9 cellular contexts compared by ENCODE assay signal in genomic region chr7:47537716-47538640, GRCh38. TPM values are rescaled to one million over a fixed set of nuclear protein-coding genes. Genes with fewer than 3 reads are reported as not detected.
DNase-seq lines count a peak whose midpoint lies in the region; TF ChIP-seq lines count a peak whose summit lies in the region.
"Had no signal": no experiment of that assay in that cellular context is flagged by ENCODE, and none has a peak within 500 bp of the region (broad histone marks: within the 10 kb centered on the region; RNA-seq: fewer than 3 reads in every experiment).

No MANE protein-coding gene starts in this region.

- DNase-seq in breast epithelium (ENCODE audit: low spot score in 2 of 2) (no peak), MCF 10A (ENCODE audit: unreplicated experiment) (no peak), esophagus squamous epithelium (lab: John Stamatoyannopoulos, UW) (no peak), uterus (no peak), SKM-1 treated with dmso at 0.1 percent for 144 hours (lab: John Stamatoyannopoulos, UW; ENCODE audit: unreplicated experiment) (no peak), NCI-H1092 (lab: John Stamatoyannopoulos, UW) (no peak), Karpas-422 (no peak)

- H3K79me2 ChIP-seq in neural cell (replicated peaks; ENCODE audit: insufficient read depth, low read length) (no peaks in the 10 kb centered on the region), Karpas-422 (ENCODE audit: low read length) (peaks cover 95% of the 10 kb centered on the region)

- H3F3A ChIP-seq in neural cell (ENCODE audit: insufficient read depth, low read length, poor library complexity, severe bottlenecking) = peaks cover 6% of the 10 kb centered on the region

- H4K20me1 ChIP-seq in neural cell (ENCODE audit: insufficient read depth) (no peaks in the 10 kb centered on the region), Karpas-422 (ENCODE audit: insufficient read depth, low read depth, low read length) (0 out of 2 replicates have a peak, but pooled peaks cover 3% of the 10 kb centered on the region)

- TF ChIP-seq POLR2A in breast epithelium (IDR thresholded peaks at IDR 0.05) = no peak
- TF ChIP-seq POLR2A in esophagus squamous epithelium (IDR thresholded peaks at IDR 0.05) = no peak
- TF ChIP-seq POLR2A in uterus (IDR thresholded peaks at IDR 0.05) = no peak

- POLR2A ChIA-PET in MCF 10A (lab: Yijun Ruan, JAX) = interaction anchor here (0.6 kb wide), 1 partner anchor 31 kb away, joined by 4 read pairs; no protein-coding TSS in a partner anchor

- H3K9ac ChIP-seq in neural cell (ENCODE audit: low read length) (no peak overlapping the region), Karpas-422 (ENCODE audit: low read length) (no peak overlapping the region)

- H3K9me3 ChIP-seq in breast epithelium (no peaks in the 10 kb centered on the region), esophagus squamous epithelium (no peaks in the 10 kb centered on the region), neural cell (ENCODE audit: low read length) (no peaks in the 10 kb centered on the region), uterus (no peaks in the 10 kb centered on the region), Karpas-422 (ENCODE audit: low read length) (no peaks in the 10 kb centered on the region)

- CTCF ChIA-PET in MCF 10A (lab: Yijun Ruan, JAX) = interaction anchor here (0.6 to 0.9 kb wide), 2 partner anchors 15 to 43 kb away, joined by 3 to 6 read pairs; no protein-coding TSS in a partner anchor

- H3K27me3 Mint-ChIP-seq in MCF 10A (ENCODE audit: insufficient read depth, unreplicated experiment) = no peaks in the 10 kb centered on the region

- H3K27ac ChIP-seq in breast epithelium (no peak overlapping the region), esophagus squamous epithelium (peak overlapping the region in 1 of 4 donors; percentile 33), neural cell (ENCODE audit: low read length) (no peak overlapping the region), uterus (peak overlapping the region; percentile 48 to 80), Karpas-422 (ENCODE audit: low read length) (no peak overlapping the region)
- H3K27ac ChIP-seq: 22Rv1 had no signal

- H3K36me3 Mint-ChIP-seq in MCF 10A (ENCODE audit: insufficient read depth, unreplicated experiment) = peaks cover 14% of the 10 kb centered on the region

- 31 to 57% methylated on average over 11 to 15 of the region's 17 CpGs for WGBS in esophagus squamous epithelium, 2 donors

- no peaks in the 10 kb centered on the region for H3K9me3 Mint-ChIP-seq in MCF 10A (ENCODE audit: unreplicated experiment)

- H3K4me1 Mint-ChIP-seq in MCF 10A (ENCODE audit: insufficient read depth, unreplicated experiment) = peaks cover 19% of the 10 kb centered on the region

- no peak overlapping the region for H3K4me3 Mint-ChIP-seq in MCF 10A (ENCODE audit: unreplicated experiment)

- H3K9me2 ChIP-seq in neural cell (ENCODE audit: insufficient read depth, low read length) = no peaks in the 10 kb centered on the region
- no peaks in the 10 kb centered on the region for H3K9me2 ChIP-seq in Karpas-422 (replicated peaks; ENCODE audit: insufficient read depth, low read length)

- no peak overlapping the region for H3K27ac Mint-ChIP-seq in MCF 10A (ENCODE audit: low read depth, unreplicated experiment)

- H3K36me3 ChIP-seq in breast epithelium (no peaks in the 10 kb centered on the region), esophagus squamous epithelium (no peaks in the 10 kb centered on the region), neural cell (ENCODE audit: insufficient read depth, low read length) (no peaks in the 10 kb centered on the region), uterus (no peaks in the 10 kb centered on the region), Karpas-422 (ENCODE audit: insufficient read depth, low read length) (0 out of 2 replicates have a peak, but pooled peaks cover 5% of the 10 kb centered on the region)

- TF ChIP-seq RAD21 in neural cell (conservative IDR thresholded peaks at IDR 0.05) = no peak

- intact Hi-C loops in breast epithelium (cut with DNase I; ENCODE audit: low total_unique reads) = loop anchor here (5.0 to 10.0 kb wide), 2 partner anchors 193 to 326 kb away; no protein-coding TSS in a partner anchor
- intact Hi-C loops in MCF 10A (cut with micrococcal nuclease) = no loop called here
- intact Hi-C loops in esophagus squamous epithelium (cut with DNase I) = no loop called here
- intact Hi-C loops in uterus (cut with DNase I; ENCODE audit: low total_unique reads) = no loop called here

- H2AFZ ChIP-seq in neural cell (ENCODE audit: low read depth, low read length) (no peak overlapping the region), Karpas-422 (ENCODE audit: low read length) (no peak overlapping the region)

- BruUV-seq in MCF 10A (replicated peaks; lab: Mats Ljungman, UMichigan) = no TSS peak

- peaks cover 0 to 7% of the 10 kb centered on the region in 2 donors for H3K4me1 ChIP-seq in breast epithelium
- peaks cover 8 to 34% (median 15%) of the 10 kb centered on the region in 3 donors for H3K4me1 ChIP-seq in esophagus squamous epithelium
- H3K4me1 ChIP-seq in uterus = peaks cover 0 to 14% of the 10 kb centered on the region in 2 donors
- peaks cover 14% of the 10 kb centered on the region for H3K4me1 ChIP-seq in Karpas-422 (ENCODE audit: low read length)

- H3K4me2 ChIP-seq in neural cell (ENCODE audit: low read length) (no peak overlapping the region), Karpas-422 (ENCODE audit: low read depth, low read length, poor library complexity, severe bottlenecking) (no peak overlapping the region)

- TF ChIP-seq CTCF in breast epithelium (IDR thresholded peaks at IDR 0.05) (no peak), MCF 10A (IDR thresholded peaks at IDR 0.05; ENCODE audit: unreplicated experiment) (no peak), esophagus squamous epithelium (IDR thresholded peaks at IDR 0.05) (no peak), neural cell (IDR thresholded peaks at IDR 0.05; ENCODE audit: poor library complexity, severe bottlenecking) (no peak), uterus (IDR thresholded peaks at IDR 0.05) (no peak)

- no peak for TF ChIP-seq EP300 in neural cell (conservative IDR thresholded peaks at IDR 0.05; ENCODE audit: poor library complexity, severe bottlenecking)

- H3K27me3 ChIP-seq in breast epithelium (no peaks in the 10 kb centered on the region), esophagus squamous epithelium (peaks cover 0 to 54% (median 0%) of the 10 kb centered on the region in 4 donors), neural cell (ENCODE audit: insufficient read depth, low read depth, low read length) (peaks cover 30% of the 10 kb centered on the region), uterus (no peaks in the 10 kb centered on the region), Karpas-422 (ENCODE audit: low read length) (no peaks in the 10 kb centered on the region)

- H3K4me3 ChIP-seq in breast epithelium (peak overlapping the region; percentile 45 to 72 (median 54)), esophagus squamous epithelium (peak overlapping the region; percentile 41 to 58 (median 46)), neural cell (ENCODE audit: low read length) (peak overlapping the region; percentile 63), uterus (peak overlapping the region; percentile 42 to 57), Karpas-422 (ENCODE audit: low read length) (no peak overlapping the region)

TF ChIP-seq in neural cell, 6 proteins besides CTCF, POLR2A, EP300 and RAD21:
- TF ChIP-seq EZH2 (IDR thresholded peaks at IDR 0.05; ENCODE audit: borderline replicate concordance, insufficient read depth, low read length, poor library complexity, severe bottlenecking) (no peak), MXI1 (conservative IDR thresholded peaks at IDR 0.05; ENCODE audit: poor library complexity, severe bottlenecking) (no peak), SMC3 (conservative IDR thresholded peaks at IDR 0.05; ENCODE audit: poor library complexity) (no peak), POLR2AphosphoS5 (IDR thresholded peaks at IDR 0.05) (no peak), TAF1 (IDR thresholded peaks at IDR 0.05; ENCODE audit: low read depth) (no peak)
- TF ChIP-seq, protein P1, sequence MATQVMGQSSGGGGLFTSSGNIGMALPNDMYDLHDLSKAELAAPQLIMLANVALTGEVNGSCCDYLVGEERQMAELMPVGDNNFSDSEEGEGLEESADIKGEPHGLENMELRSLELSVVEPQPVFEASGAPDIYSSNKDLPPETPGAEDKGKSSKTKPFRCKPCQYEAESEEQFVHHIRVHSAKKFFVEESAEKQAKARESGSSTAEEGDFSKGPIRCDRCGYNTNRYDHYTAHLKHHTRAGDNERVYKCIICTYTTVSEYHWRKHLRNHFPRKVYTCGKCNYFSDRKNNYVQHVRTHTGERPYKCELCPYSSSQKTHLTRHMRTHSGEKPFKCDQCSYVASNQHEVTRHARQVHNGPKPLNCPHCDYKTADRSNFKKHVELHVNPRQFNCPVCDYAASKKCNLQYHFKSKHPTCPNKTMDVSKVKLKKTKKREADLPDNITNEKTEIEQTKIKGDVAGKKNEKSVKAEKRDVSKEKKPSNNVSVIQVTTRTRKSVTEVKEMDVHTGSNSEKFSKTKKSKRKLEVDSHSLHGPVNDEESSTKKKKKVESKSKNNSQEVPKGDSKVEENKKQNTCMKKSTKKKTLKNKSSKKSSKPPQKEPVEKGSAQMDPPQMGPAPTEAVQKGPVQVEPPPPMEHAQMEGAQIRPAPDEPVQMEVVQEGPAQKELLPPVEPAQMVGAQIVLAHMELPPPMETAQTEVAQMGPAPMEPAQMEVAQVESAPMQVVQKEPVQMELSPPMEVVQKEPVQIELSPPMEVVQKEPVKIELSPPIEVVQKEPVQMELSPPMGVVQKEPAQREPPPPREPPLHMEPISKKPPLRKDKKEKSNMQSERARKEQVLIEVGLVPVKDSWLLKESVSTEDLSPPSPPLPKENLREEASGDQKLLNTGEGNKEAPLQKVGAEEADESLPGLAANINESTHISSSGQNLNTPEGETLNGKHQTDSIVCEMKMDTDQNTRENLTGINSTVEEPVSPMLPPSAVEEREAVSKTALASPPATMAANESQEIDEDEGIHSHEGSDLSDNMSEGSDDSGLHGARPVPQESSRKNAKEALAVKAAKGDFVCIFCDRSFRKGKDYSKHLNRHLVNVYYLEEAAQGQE (IDR thresholded peaks at IDR 0.05; ENCODE audit: borderline replicate concordance) = no peak
TF ChIP-seq in neural cell: peak in this region for 0.

RNA-seq across cellular contexts. Expression of gene TNS3, which starts 43.9 kb away (rescaled TPM):
- 10 to 100 TPM; 41.0 to 78.1 (median 56.2) TPM for total RNA-seq in breast epithelium
- 30.1 and 33.3 TPM in 2 replicates for total RNA-seq in MCF 10A (2022)
- 10 to 100 TPM in 2 of 4 donors, 1 to 10 TPM in 2; 6.6 to 16.0 (median 9.6) TPM for total RNA-seq in esophagus squamous epithelium
- 0.28 and 0.58 TPM in 2 replicates for polyA plus RNA-seq in neural cell
- polyA minus RNA-seq in neural cell = 1.5 TPM in 2 replicates
- total RNA-seq in uterus = 100 to 1,000 TPM in 1 of 4 donors, 10 to 100 TPM in 3; 27.2 to 110 (median 47.5) TPM
- 56.6 and 60.5 TPM in 2 replicates for total RNA-seq in Karpas-422 (2014; rRNA removed; shearing (Covaris generic); ENCODE audit: low replicate concordance)

Comparison
In these comparisons a context has a peak if more than half of its experiments do, and no peak if none do; other contexts are left out.
1. H3K27ac ChIP-seq: peak in uterus (2 of 2); none in breast epithelium (0 of 2), neural cell (single experiment) and Karpas-422 (single experiment).